23 cellular contexts compared by ENCODE assay signal in genomic region chr7:16524332-16524731, GRCh38. TPM values are rescaled to one million over a fixed set of nuclear protein-coding genes. Genes with fewer than 3 reads are reported as not detected.
"Had no signal": no experiment of that assay in that cellular context is flagged by ENCODE, and none has a peak within 500 bp of the region (broad histone marks: within the 10 kb centered on the region; RNA-seq: fewer than 3 reads in every experiment).

No MANE protein-coding gene starts in this region.

- H3K4me1 Mint-ChIP-seq: activated naive CD4-positive, alpha-beta T cell treated with anti-CD3 and anti-CD28 coated beads, Interleukin-2, amount 50 U/mL, for 24 hours; nephron progenitor cell; stimulated activated naive B cell treated with anti-CD40 and anti-IgM and Interleukin-4, amounts not matched to agents 10 μg/mL and 1 μg/mL and 100 μg/mL, for 72 hours had no signal

- H3K9me3 Mint-ChIP-seq: activated naive CD4-positive, alpha-beta T cell treated with anti-CD3 and anti-CD28 coated beads, Interleukin-2, amount 50 U/mL, for 24 hours; nephron progenitor cell had no signal

- H3K4me1 ChIP-seq: ascending aorta, gastroesophageal sphincter, heart left ventricle, left lung, upper lobe of right lung had no signal

- H3K36me3 Mint-ChIP-seq: activated naive CD4-positive, alpha-beta T cell treated with anti-CD3 and anti-CD28 coated beads, Interleukin-2, amount 50 U/mL, for 24 hours; stimulated activated naive B cell treated with anti-CD40 and anti-IgM and Interleukin-4, amounts not matched to agents 10 μg/mL and 1 μg/mL and 100 μg/mL, for 72 hours had no signal

- H3K27ac ChIP-seq: ascending aorta, gastroesophageal sphincter, heart left ventricle, left lung, thoracic aorta, upper lobe of right lung had no signal

- H3K4me3 ChIP-seq: ascending aorta, gastroesophageal sphincter, heart left ventricle, left lung, thoracic aorta, upper lobe of right lung had no signal

- H3K27ac Mint-ChIP-seq: activated naive CD4-positive, alpha-beta T cell treated with anti-CD3 and anti-CD28 coated beads, Interleukin-2, amount 50 U/mL, for 24 hours; activated T-cell treated with anti-CD3 and anti-CD28 coated beads, Interleukin-2, amount 50 U/mL, for 72 hours; nephron progenitor cell; stimulated activated naive B cell treated with anti-CD40 and anti-IgM and Interleukin-4, amounts not matched to agents 10 μg/mL and 1 μg/mL and 100 μg/mL, for 72 hours had no signal

- H3K36me3 ChIP-seq: ascending aorta, gastroesophageal sphincter, heart left ventricle, left lung, thoracic aorta, upper lobe of right lung had no signal

- H3K27me3 ChIP-seq: ascending aorta, gastroesophageal sphincter, heart left ventricle, left lung, upper lobe of right lung had no signal

- H3K4me3 Mint-ChIP-seq: activated naive CD4-positive, alpha-beta T cell treated with anti-CD3 and anti-CD28 coated beads, Interleukin-2, amount 50 U/mL, for 24 hours; activated T-cell treated with anti-CD3 and anti-CD28 coated beads, Interleukin-2, amount 50 U/mL, for 72 hours; nephron progenitor cell; stimulated activated naive B cell treated with anti-CD40 and anti-IgM and Interleukin-4, amounts not matched to agents 10 μg/mL and 1 μg/mL and 100 μg/mL, for 72 hours had no signal

- ATAC-seq: activated T-cell treated with anti-CD3 and anti-CD28 coated beads, Interleukin-2, amount 50 U/mL, for 72 hours; esophagus mucosa; gastroesophageal sphincter; heart left ventricle; left lung; stimulated activated naive B cell treated with anti-CD40 and anti-IgM and Interleukin-4, amounts not matched to agents 10 μg/mL and 1 μg/mL and 100 μg/mL, for 72 hours; upper lobe of right lung had no signal

- DNase-seq: activated CD4-positive, alpha-beta T cell treated with anti-CD3 and anti-CD28 coated beads, Interleukin-2, amount 50 U/mL, for 4 hours; activated gamma-delta T cell; activated T-cell treated with anti-CD3 and anti-CD28 coated beads, Interleukin-2, amount 50 U/mL, for 72 hours; cerebellar nuclear complex; effector CD4-positive, alpha-beta T cell; left lung; nephron progenitor cell; nucleus accumbens; posterior cingulate gyrus; retina; stimulated activated naive B cell treated with anti-CD40 and anti-IgM and Interleukin-4, amounts not matched to agents 10 μg/mL and 1 μg/mL and 100 μg/mL, for 72 hours; upper lobe of right lung had no signal

- H3K9me3 ChIP-seq: ascending aorta, gastroesophageal sphincter, left lung, thoracic aorta, upper lobe of right lung had no signal

RNA-seq across cellular contexts. Expression of gene LRRC72, which starts 2.3 kb away (rescaled TPM):
- total RNA-seq: activated CD8-positive, alpha-beta memory T cell treated with anti-CD3 and anti-CD28 coated beads for 36 hours; activated T-cell treated with anti-CD3 and anti-CD28 coated beads, Interleukin-2, amount 50 U/mL, for 72 hours; ascending aorta; esophagus mucosa; gastroesophageal sphincter; heart left ventricle; kidney epithelial cell; left lung; lung microvascular endothelial cell; myocyte; thoracic aorta; upper lobe of right lung had no signal
- polyA plus RNA-seq: adipose tissue, heart left ventricle had no signal

RNA-seq across cellular contexts. Expression of gene SOSTDC1, which starts 58.8 kb away (rescaled TPM):
- total RNA-seq: activated CD8-positive, alpha-beta memory T cell treated with anti-CD3 and anti-CD28 coated beads for 36 hours; activated T-cell treated with anti-CD3 and anti-CD28 coated beads, Interleukin-2, amount 50 U/mL, for 72 hours; ascending aorta; lung microvascular endothelial cell; myocyte had no signal
